8 cellular contexts compared by ENCODE assay signal in genomic region chr3:9704343-9705322, GRCh38. TPM values are rescaled to one million over a fixed set of nuclear protein-coding genes. Genes with fewer than 3 reads are reported as not detected.
DNase-seq lines count a peak whose midpoint lies in the region; ATAC-seq and TF ChIP-seq lines count a peak whose summit lies in the region.

No MANE protein-coding gene starts in this region.

- peaks cover 0 to 36% (median 15%) of the 10 kb centered on the region in 9 donors for H3K36me3 ChIP-seq in heart right ventricle

- peaks cover 4% of the 10 kb centered on the region for H3K4me1 Mint-ChIP-seq in activated naive CD4-positive, alpha-beta T cell treated with anti-CD3 and anti-CD28 coated beads, Interleukin-2, amount 10 ng/mL, durations not matched to agents 7 days and 5 days
- no peaks in the 10 kb centered on the region for H3K4me1 Mint-ChIP-seq in progenitor cell of endocrine pancreas (ENCODE audit: low read depth)

- no peaks in the 10 kb centered on the region for H3K9me3 Mint-ChIP-seq in activated naive CD4-positive, alpha-beta T cell treated with anti-CD3 and anti-CD28 coated beads, Interleukin-2, amount 10 ng/mL, durations not matched to agents 7 days and 5 days
- H3K9me3 Mint-ChIP-seq in progenitor cell of endocrine pancreas (ENCODE audit: low read depth) = no peaks in the 10 kb centered on the region

- ATAC-seq in heart right ventricle = peak; percentile 44 to 79 (median 70)
- ATAC-seq in HG03045 (IDR thresholded peaks at IDR 0.05; ENCODE audit: unreplicated experiment) = no peak

- 1 to 2% methylated on average over 62 of the region's 62 CpGs for WGBS in heart right ventricle, 2 donors

- H3K4me1 ChIP-seq in heart right ventricle = peaks cover 2 to 17% (median 13%) of the 10 kb centered on the region in 9 donors

- H3K9me3 ChIP-seq in heart right ventricle = no peaks in the 10 kb centered on the region

- intact Hi-C loops in heart right ventricle (cut with DNase I) = no loop called here

- CTCF ChIA-PET in activated naive CD4-positive, alpha-beta T cell treated with anti-CD3 and anti-CD28 coated beads, Interleukin-2, amount 10 ng/mL, durations not matched to agents 7 days and 5 days (lab: Charles Lee) = no interaction called here

- DNase-seq in AG09309 (ENCODE audit: low read depth) = no peak
- peak; percentile 2 for DNase-seq in HCEC 1CT
- peak; percentile 53 for DNase-seq in activated naive CD4-positive, alpha-beta T cell treated with anti-CD3 and anti-CD28 coated beads, Interleukin-2, amount 10 ng/mL, durations not matched to agents 7 days and 5 days
- no peak for DNase-seq in heart right ventricle
- peak; percentile 50 for DNase-seq in progenitor cell of endocrine pancreas (ENCODE audit: low spot score, unreplicated experiment)
- DNase-seq in occipital lobe (lab: John Stamatoyannopoulos, UW) = no peak
- no peak for DNase-seq in kidney glomerular epithelial cell (lab: John Stamatoyannopoulos, UW)

- peaks cover 0 to 24% (median 14%) of the 10 kb centered on the region in 7 donors for H3K27me3 ChIP-seq in heart right ventricle

- H3K36me3 Mint-ChIP-seq in activated naive CD4-positive, alpha-beta T cell treated with anti-CD3 and anti-CD28 coated beads, Interleukin-2, amount 10 ng/mL, durations not matched to agents 7 days and 5 days = peaks cover 20% of the 10 kb centered on the region
- H3K36me3 Mint-ChIP-seq in progenitor cell of endocrine pancreas (ENCODE audit: insufficient read depth) = peaks cover 2% of the 10 kb centered on the region

- no peak overlapping the region for H3K4me3 Mint-ChIP-seq in activated naive CD4-positive, alpha-beta T cell treated with anti-CD3 and anti-CD28 coated beads, Interleukin-2, amount 10 ng/mL, durations not matched to agents 7 days and 5 days
- peak overlapping the region; percentile 60 for H3K4me3 Mint-ChIP-seq in progenitor cell of endocrine pancreas (ENCODE audit: low read depth)

- H3K4me3 ChIP-seq in AG09309 (ENCODE audit: control insufficient read depth, low read depth, low read length) (peak overlapping the region; percentile 23), heart right ventricle (peak overlapping the region in 9 of 10 donors; percentile 16 to 41 (median 36))

- no peak for TF ChIP-seq CTCF in AG09309 (IDR thresholded peaks at IDR 0.05; ENCODE audit: control insufficient read depth, insufficient read depth, low read depth, low read length, missing control alignments)
- TF ChIP-seq CTCF in heart right ventricle (IDR thresholded peaks at IDR 0.05) = no peak
- TF ChIP-seq CTCF in progenitor cell of endocrine pancreas (IDR thresholded peaks at IDR 0.05; ENCODE audit: unreplicated experiment) = no peak

- H3K27ac Mint-ChIP-seq in activated naive CD4-positive, alpha-beta T cell treated with anti-CD3 and anti-CD28 coated beads, Interleukin-2, amount 10 ng/mL, durations not matched to agents 7 days and 5 days = no peak overlapping the region
- H3K27ac Mint-ChIP-seq in progenitor cell of endocrine pancreas = no peak overlapping the region

- H3K27ac ChIP-seq in heart right ventricle = no peak overlapping the region

- peaks cover 53% of the 10 kb centered on the region for H3K27me3 Mint-ChIP-seq in activated naive CD4-positive, alpha-beta T cell treated with anti-CD3 and anti-CD28 coated beads, Interleukin-2, amount 10 ng/mL, durations not matched to agents 7 days and 5 days
- H3K27me3 Mint-ChIP-seq in progenitor cell of endocrine pancreas = peaks cover 49% of the 10 kb centered on the region

RNA-seq across cellular contexts. Expression of gene CPNE9, which starts 1.0 kb away (rescaled TPM):
- total RNA-seq in heart right ventricle = under 1 TPM in 1 of 10 donors, not detected in 9; 0.46 TPM
- polyA plus RNA-seq in heart right ventricle = not detected
- 0.47 and 0.69 TPM in 2 replicates for total RNA-seq in progenitor cell of endocrine pancreas
- 0.31 TPM for total RNA-seq in occipital lobe

RNA-seq across cellular contexts. Expression of gene BRPF1, which starts 26.9 kb away (rescaled TPM):
- total RNA-seq in heart right ventricle (10 to 100 TPM in 4 of 10 donors, 1 to 10 TPM in 6; 7.3 to 15.1 (median 9.1) TPM), progenitor cell of endocrine pancreas (25.2 and 25.6 TPM in 2 replicates), occipital lobe (16.8 TPM)
- polyA plus RNA-seq in heart right ventricle = 1 to 10 TPM; 7.3 to 8.5 TPM

RNA-seq across cellular contexts. Expression of gene OGG1, which starts 45.1 kb away (rescaled TPM):
- 10 to 100 TPM in 3 of 10 donors, 1 to 10 TPM in 7; 5.2 to 10.8 (median 8.0) TPM for total RNA-seq in heart right ventricle
- polyA plus RNA-seq in heart right ventricle = 10 to 100 TPM; 11.3 to 15.1 TPM
- 46.3 and 47.7 TPM in 2 replicates for total RNA-seq in progenitor cell of endocrine pancreas
- 61.3 TPM for total RNA-seq in occipital lobe

RNA-seq across cellular contexts. Expression of gene MTMR14, which starts 55.3 kb away (rescaled TPM):
- total RNA-seq in heart right ventricle = 10 to 100 TPM; 28.9 to 49.6 (median 38.6) TPM
- polyA plus RNA-seq in heart right ventricle = 10 to 100 TPM; 24.2 to 48.4 TPM
- total RNA-seq in progenitor cell of endocrine pancreas = 39.4 and 42.3 TPM in 2 replicates
- total RNA-seq in occipital lobe = 16.2 TPM

Comparison
In these comparisons a context has a peak if more than half of its experiments do, and no peak if none do; other contexts are left out.
1. DNase-seq: peak in HCEC 1CT (single experiment), activated naive CD4-positive, alpha-beta T cell treated with anti-CD3 and anti-CD28 coated beads, Interleukin-2, amount 10 ng/mL, durations not matched to agents 7 days and 5 days (single experiment) and progenitor cell of endocrine pancreas (single experiment); none in AG09309 (single experiment), heart right ventricle (0 of 2), occipital lobe (single experiment) and kidney glomerular epithelial cell (single experiment).